ENCODE assay signal across 8 cellular contexts in genomic region chr1:91020967-91021685, GRCh38. TPM values are rescaled to one million over a fixed set of nuclear protein-coding genes. Genes with fewer than 3 reads are reported as not detected.
DNase-seq lines count a peak whose midpoint lies in the region; ATAC-seq and TF ChIP-seq lines count a peak whose summit lies in the region.

No MANE protein-coding gene starts in this region.

- H3K4me1 Mint-ChIP-seq in activated naive CD4-positive, alpha-beta T cell treated with anti-CD3 and anti-CD28 coated beads for 36 hours (ENCODE audit: low read depth) = peaks cover 70% of the 10 kb centered on the region

- TF ChIP-seq CTCF in KMS-11 (conservative IDR thresholded peaks at IDR 0.05; ENCODE audit: low read depth, low read length) (no peak), omental fat pad (IDR thresholded peaks at IDR 0.05) (no peak), testis (IDR thresholded peaks at IDR 0.05) (no peak)

- in situ Hi-C loops in SK-MEL-5 (cut with HindIII; ENCODE audit: low pct_unique_long_range_greater_than_20kb, low sequenced_read_pairs) = no loop called here

- CTCF ChIA-PET in activated naive CD4-positive, alpha-beta T cell treated with anti-CD3 and anti-CD28 coated beads for 36 hours (lab: Charles Lee) = no interaction called here

- 1% methylated on average over 12 to 33 of the region's 33 CpGs for WGBS in testis, 2 donors

- no peaks in the 10 kb centered on the region for H3K27me3 ChIP-seq in KMS-11 (ENCODE audit: insufficient read depth, low read depth)
- H3K27me3 ChIP-seq in testis = no peaks in the 10 kb centered on the region

- no peak for TF ChIP-seq POLR2A in testis (IDR thresholded peaks at IDR 0.05)

- peak overlapping the region; percentile 78 for H3K4me2 ChIP-seq in KMS-11

- peak; percentile 91 for DNase-seq in Daoy (ENCODE audit: low read depth)
- DNase-seq in SK-MEL-5 (ENCODE audit: low read depth, low spot score) = peak; percentile 81
- peak; percentile 75 for DNase-seq in activated naive CD4-positive, alpha-beta T cell treated with anti-CD3 and anti-CD28 coated beads for 36 hours
- DNase-seq in germinal center (ENCODE audit: low spot score) = peak; percentile 57
- peak; percentile 46 for DNase-seq in omental fat pad (ENCODE audit: low spot score)
- DNase-seq in testis = peak; percentile 79

- intact Hi-C loops in activated naive CD4-positive, alpha-beta T cell treated with anti-CD3 and anti-CD28 coated beads for 36 hours (cut with micrococcal nuclease) = loop anchor here (5.0 to 10.0 kb wide), 8 partner anchors 384 to 1964 kb away; partner anchors contain the start of genes GFI1, HFM1 and TGFBR3
- intact Hi-C loops in testis (cut with DNase I; ENCODE audit: low total_unique reads) = no loop called here

- H3K27ac ChIP-seq in KMS-11 (peak overlapping the region; percentile 100), testis (peak overlapping the region; percentile 99 to 100)

- peaks cover 6% of the 10 kb centered on the region; the same call in 1 of the 2 replicates for H4K20me1 ChIP-seq in KMS-11 (ENCODE audit: insufficient read depth)

- peaks cover 25% of the 10 kb centered on the region for H3K36me3 Mint-ChIP-seq in activated naive CD4-positive, alpha-beta T cell treated with anti-CD3 and anti-CD28 coated beads for 36 hours (ENCODE audit: low read depth)

- no peaks in the 10 kb centered on the region for H3K27me3 Mint-ChIP-seq in activated naive CD4-positive, alpha-beta T cell treated with anti-CD3 and anti-CD28 coated beads for 36 hours (ENCODE audit: low read depth)

- H3K4me3 ChIP-seq in KMS-11 (IDR thresholded peaks at IDR 0.05; ENCODE audit: insufficient read depth, low read depth, low read length) (peak overlapping the region; percentile 61), testis (peak overlapping the region; percentile 94 to 99)

- H2AFZ ChIP-seq in KMS-11 (ENCODE audit: low read depth) = no peak overlapping the region

- H3K9me3 Mint-ChIP-seq in activated naive CD4-positive, alpha-beta T cell treated with anti-CD3 and anti-CD28 coated beads for 36 hours = no peaks in the 10 kb centered on the region

- peak overlapping the region; percentile 91 for H3K4me3 Mint-ChIP-seq in activated naive CD4-positive, alpha-beta T cell treated with anti-CD3 and anti-CD28 coated beads for 36 hours

- H3K9me3 ChIP-seq in testis = no peaks in the 10 kb centered on the region

- peaks cover 48% of the 10 kb centered on the region for H3K79me2 ChIP-seq in KMS-11 (ENCODE audit: insufficient read depth, low read depth)

- peak overlapping the region; percentile 100 for H3K9ac ChIP-seq in KMS-11

- ATAC-seq in GM21737 (IDR thresholded peaks at IDR 0.05; ENCODE audit: unreplicated experiment) = peak; percentile 41
- peak; percentile 76 for ATAC-seq in omental fat pad (ENCODE audit: low FRiP score)

- H3K36me3 ChIP-seq in KMS-11 (ENCODE audit: insufficient read depth) (no peaks in the 10 kb centered on the region), testis (ENCODE audit: low read depth, missing control alignments) (no peaks in the 10 kb centered on the region)

- peak overlapping the region; percentile 96 for H3K27ac Mint-ChIP-seq in activated naive CD4-positive, alpha-beta T cell treated with anti-CD3 and anti-CD28 coated beads for 36 hours

- H3K4me1 ChIP-seq in KMS-11 (ENCODE audit: low read depth, poor library complexity, severe bottlenecking) (peaks cover 48% of the 10 kb centered on the region), testis (no peaks in the 10 kb centered on the region)

RNA-seq across cellular contexts. Expression of gene ZNF644, which starts 0.7 kb away (rescaled TPM):
- total RNA-seq in Daoy (2014; rRNA removed; shearing (Covaris generic)) = 82.5 and 87.5 TPM in 2 replicates
- total RNA-seq in SK-MEL-5 (2014; rRNA removed; shearing (Covaris generic)) = 54.7 and 58.5 TPM in 2 replicates
- polyA plus RNA-seq in SK-MEL-5 (2015; cell fraction: cytosol; rRNA removed) = 20.3 and 22.3 TPM in 2 replicates
- 35.6 and 45.5 TPM in 2 replicates for polyA plus RNA-seq in SK-MEL-5 (2015; cell fraction: nucleus; rRNA removed)
- total RNA-seq in activated naive CD4-positive, alpha-beta T cell treated with anti-CD3 and anti-CD28 coated beads for 36 hours = 10 to 100 TPM; 42.4 to 42.8 TPM
- total RNA-seq in omental fat pad (10 to 100 TPM; 37.9 to 67.0 (median 50.4) TPM), testis (10 to 100 TPM; 70.5 to 73.8 TPM)
- 21.6 TPM for polyA plus RNA-seq in testis (ENCODE audit: insufficient read depth, low read depth, low replicate concordance)

Comparison
In these comparisons a context has a peak if more than half of its experiments do, and no peak if none do; other contexts are left out.
1. Peak in every context shown above with its lines: DNase-seq, ATAC-seq, H3K4me3 ChIP-seq and H3K27ac ChIP-seq.